9 cellular contexts compared by ENCODE assay signal in the genomic region with DNA sequence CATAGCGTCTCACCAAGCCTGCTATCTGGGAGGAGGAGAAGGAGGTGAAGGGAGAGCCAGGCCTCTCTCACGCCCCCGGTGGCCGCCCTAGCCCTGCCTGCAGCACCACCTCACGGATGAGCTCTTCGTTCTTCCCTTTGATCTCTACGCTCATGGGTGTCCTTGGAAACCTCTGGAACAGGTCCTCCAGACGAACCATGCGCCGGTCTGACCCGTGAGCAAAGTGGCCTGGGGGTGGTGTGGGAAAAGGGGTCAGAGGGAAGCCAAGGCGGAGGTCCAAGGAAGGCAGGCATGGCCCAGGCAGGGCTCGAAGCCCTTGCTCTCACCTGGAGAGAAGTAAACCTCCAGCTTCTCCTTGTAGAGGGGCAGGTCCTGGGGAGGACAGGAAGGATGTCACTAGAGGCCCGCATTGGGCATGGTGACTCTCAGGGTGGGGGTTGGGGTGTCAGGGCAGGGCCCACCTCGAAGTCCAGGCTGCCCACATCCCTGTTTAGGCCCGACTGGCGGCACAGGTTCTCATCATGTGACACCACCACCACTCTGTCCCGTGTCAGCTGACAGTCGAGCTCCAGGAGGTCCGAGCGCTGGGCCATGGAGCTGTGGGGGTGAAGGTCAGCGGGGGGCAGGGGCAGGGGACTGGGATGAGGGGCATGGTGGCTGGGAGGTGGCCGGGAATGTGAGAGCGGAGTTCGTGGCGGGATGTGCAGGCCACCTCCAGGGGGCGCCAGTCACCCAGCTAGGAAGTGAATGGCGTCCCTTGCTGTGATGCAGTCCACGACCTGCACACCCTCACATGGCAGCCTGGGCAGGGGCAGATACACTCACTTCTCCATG. TPM values are rescaled to one million over a fixed set of nuclear protein-coding genes. Genes with fewer than 3 reads are reported as not detected.
A peak's percentile ranks its signal among the peaks of the same experiment; 100 is the strongest.
DNase-seq lines count a peak whose midpoint lies in the region; ATAC-seq and TF ChIP-seq lines count a peak whose summit lies in the region.
"Had no signal": no experiment of that assay in that cellular context is flagged by ENCODE, and none has a peak within 500 bp of the region (broad histone marks: within the 10 kb centered on the region; RNA-seq: fewer than 3 reads in every experiment).

No MANE protein-coding gene starts in this region.

- CTCF ChIA-PET in PC-3 (lab: Charles Lee) = interaction anchor here (0.6 kb wide), 1 partner anchor 66 kb away, joined by 3 read pairs; no protein-coding TSS in a partner anchor

- H3K4me1 ChIP-seq in PC-3 (ENCODE audit: insufficient read depth, low read length) (peaks cover 11% of the 10 kb centered on the region), smooth muscle cell (ENCODE audit: low read depth) (no peaks in the 10 kb centered on the region)

- H3F3A ChIP-seq in PC-3 (ENCODE audit: low read length, unreplicated experiment) (no peaks in the 10 kb centered on the region), smooth muscle cell (ENCODE audit: low read depth) (peaks cover 40% of the 10 kb centered on the region)

- no peaks in the 10 kb centered on the region for H3K36me3 ChIP-seq in PC-3 (ENCODE audit: low read depth, low read length)
- no peaks in the 10 kb centered on the region for H3K36me3 ChIP-seq in smooth muscle cell (ENCODE audit: low read depth)

- intact Hi-C loops in PC-3 (cut with micrococcal nuclease) (no loop called here), head of caudate nucleus (cut with DNase I) (no loop called here)

- H3K27ac ChIP-seq in PC-3 (ENCODE audit: low read length) (no peak overlapping the region), smooth muscle cell (ENCODE audit: low read depth) (no peak overlapping the region)

- H3K4me3 ChIP-seq in PC-3 (ENCODE audit: low read length) = no peak overlapping the region
- no peak overlapping the region for H3K4me3 ChIP-seq in smooth muscle cell
- H3K4me3 ChIP-seq: BLaER1 treated with 17β-estradiol and CSF1 and Interleukin-3, amounts not matched to agents 10 nM and 100 nM had no signal

- ATAC-seq in PC-3 (peak; percentile 45), GM21381 (IDR thresholded peaks at IDR 0.05; ENCODE audit: unreplicated experiment) (no peak), HG02870 (IDR thresholded peaks at IDR 0.05; ENCODE audit: unreplicated experiment) (no peak)

- no peaks in the 10 kb centered on the region for H3K27me3 ChIP-seq in PC-3 (ENCODE audit: low read length)
- H3K27me3 ChIP-seq in smooth muscle cell (ENCODE audit: low read depth) = no peaks in the 10 kb centered on the region
- H3K27me3 ChIP-seq: BLaER1 treated with 17β-estradiol and CSF1 and Interleukin-3, amounts not matched to agents 10 nM and 100 nM had no signal

- H3K9ac ChIP-seq in PC-3 (ENCODE audit: low read length) (no peak overlapping the region), smooth muscle cell (ENCODE audit: low read depth) (no peak overlapping the region)

- H3K9me3 ChIP-seq in PC-3 (ENCODE audit: low read length) (no peaks in the 10 kb centered on the region), smooth muscle cell (replicated peaks; ENCODE audit: low read depth) (no peaks in the 10 kb centered on the region)
- H3K9me3 ChIP-seq: BLaER1 treated with 17β-estradiol and CSF1 and Interleukin-3, amounts not matched to agents 10 nM and 100 nM had no signal

- H4K20me1 ChIP-seq in PC-3 (ENCODE audit: low read length) = no peaks in the 10 kb centered on the region
- peaks cover 58% of the 10 kb centered on the region for H4K20me1 ChIP-seq in smooth muscle cell (ENCODE audit: low read depth)
- H4K20me1 ChIP-seq: BLaER1 treated with 17β-estradiol and CSF1 and Interleukin-3, amounts not matched to agents 10 nM and 100 nM had no signal

- WGBS in smooth muscle cell (ENCODE audit: low lambda C conversion rate) = 27% methylated on average over 21 of the region's 29 CpGs

- POLR2A ChIA-PET in PC-3 (lab: Charles Lee; ENCODE audit: unreplicated experiment) = no interaction called here

- BruUV-seq in PC-3 (replicated peaks; lab: Mats Ljungman, UMichigan) = no TSS peak

- DNase-seq in NCI-H1694 (lab: John Stamatoyannopoulos, UW) (peak; percentile 8), NCI-H1694 treated with DMSO at 0.1 percent for 48 hours (lab: John Stamatoyannopoulos, UW) (no peak), PC-3 (peak; percentile 32), head of caudate nucleus (peak in 25 of 42 donors; percentile 21 to 79 (median 54)), smooth muscle cell (lab: John Stamatoyannopoulos, UW; ENCODE audit: unreplicated experiment) (peak; percentile 29)
- peak; percentile 43 for DNase-seq in activated T-helper 9 cell treated with anti-CD3 and anti-CD28 coated beads, Interleukin-2, amount 50 U/mL, for 16 hours (ENCODE audit: low read depth)

- no peaks in the 10 kb centered on the region for H3K79me2 ChIP-seq in PC-3 (ENCODE audit: low read length)
- H3K79me2 ChIP-seq in smooth muscle cell (ENCODE audit: low read depth) = peaks cover under 1% of the 10 kb centered on the region

- H3K9me2 ChIP-seq in PC-3 (replicated peaks; ENCODE audit: low read length) = no peaks in the 10 kb centered on the region

- TF ChIP-seq CTCF in PC-3 (conservative IDR thresholded peaks at IDR 0.05; ENCODE audit: low read depth, low read length) (peak; percentile 55), smooth muscle cell (IDR thresholded peaks at IDR 0.05; ENCODE audit: borderline replicate concordance, insufficient read depth, poor library complexity, severe bottlenecking) (peak; percentile 67)

- H2AFZ ChIP-seq in PC-3 (ENCODE audit: low read length) (no peak overlapping the region), smooth muscle cell (ENCODE audit: low read depth) (no peak overlapping the region)

- H3K4me2 ChIP-seq in PC-3 (ENCODE audit: low read length) (no peak overlapping the region), smooth muscle cell (no peak overlapping the region)
- H3K4me2 ChIP-seq: BLaER1 treated with 17β-estradiol and CSF1 and Interleukin-3, amounts not matched to agents 10 nM and 100 nM had no signal

RNA-seq across cellular contexts. Expression of gene GDPD3, which starts 0.9 kb away (rescaled TPM):
- total RNA-seq in PC-3 (2014; rRNA removed) = 2.2 and 3.4 TPM in 2 replicates
- total RNA-seq in smooth muscle cell = 0.85 TPM in 1 of 2 replicates, not detected in the other
- polyA plus RNA-seq in smooth muscle cell = 13.4 and 17.1 TPM in 2 replicates

RNA-seq across cellular contexts. Expression of gene MAPK3, which starts 10.6 kb away (rescaled TPM):
- total RNA-seq in PC-3 (2014; rRNA removed) = 31.4 and 34.4 TPM in 2 replicates
- total RNA-seq in smooth muscle cell = 34.4 and 60.3 TPM in 2 replicates
- 20.3 and 22.3 TPM in 2 replicates for polyA plus RNA-seq in smooth muscle cell

RNA-seq across cellular contexts. Expression of gene YPEL3, which starts 16.4 kb away (rescaled TPM):
- total RNA-seq in PC-3 (2014; rRNA removed) (5.1 and 7.7 TPM in 2 replicates), smooth muscle cell (32.3 and 37.5 TPM in 2 replicates)
- 65.9 and 81.1 TPM in 2 replicates for polyA plus RNA-seq in smooth muscle cell

RNA-seq across cellular contexts. Expression of gene TBX6, which starts 20.7 kb away (rescaled TPM):
- 0.86 and 1.1 TPM in 2 replicates for total RNA-seq in PC-3 (2014; rRNA removed)
- total RNA-seq in smooth muscle cell = 0.13 and 2.0 TPM in 2 replicates
- 0.50 and 1.6 TPM in 2 replicates for polyA plus RNA-seq in smooth muscle cell

RNA-seq across cellular contexts. Expression of gene PPP4C, which starts 36.6 kb away (rescaled TPM):
- total RNA-seq in PC-3 (2014; rRNA removed) (116 and 117 TPM in 2 replicates), smooth muscle cell (90.2 and 111 TPM in 2 replicates)
- 208 and 224 TPM in 2 replicates for polyA plus RNA-seq in smooth muscle cell
